23 cellular contexts compared by ENCODE assay signal in genomic region chr5:160090059-160090458, GRCh38. TPM values are rescaled to one million over a fixed set of nuclear protein-coding genes. Genes with fewer than 3 reads are reported as not detected.
DNase-seq lines count a peak whose midpoint lies in the region; ATAC-seq, FAIRE-seq and TF ChIP-seq lines count a peak whose summit lies in the region.
"Had no signal": no experiment of that assay in that cellular context is flagged by ENCODE, and none has a peak within 500 bp of the region (broad histone marks: within the 10 kb centered on the region; RNA-seq: fewer than 3 reads in every experiment).

No MANE protein-coding gene starts in this region.

- H3K4me2 ChIP-seq in K562 (ENCODE audit: insufficient read depth, low read length) = no peak overlapping the region
- H3K4me2 ChIP-seq: BLaER1 had no signal

- ATAC-seq in K562 (no peak), HG03280 (IDR thresholded peaks at IDR 0.05; ENCODE audit: unreplicated experiment) (no peak), HG02642 (IDR thresholded peaks at IDR 0.05; ENCODE audit: poor library complexity, unreplicated experiment) (no peak)
- ATAC-seq: HCT116 had no signal

- no peak for TF ChIP-seq CTCF in HEK293 (tag by site-specific recombination; IDR thresholded peaks at IDR 0.05)
- no peak for TF ChIP-seq CTCF in K562 (IDR thresholded peaks at IDR 0.05 in 2 of 3, conservative IDR thresholded peaks at IDR 0.05 in 1 of 3; ENCODE audit: insufficient read depth in 2 of 3, low read depth in 1 of 3, low read length in 3 of 3)

- no peak for TF ChIP-seq RAD21 in K562 (CRISPR knock-in tag; conservative IDR thresholded peaks at IDR 0.05 in 1 of 2, IDR thresholded peaks at IDR 0.05 in 1 of 2)

- H3K9ac ChIP-seq in K562 (ENCODE audit: insufficient read depth in 1 of 2, low read depth in 2 of 2, low read length in 2 of 2) = no peak overlapping the region
- H3K9ac ChIP-seq: BLaER1 had no signal

- no peaks in the 10 kb centered on the region for H3K4me1 ChIP-seq in HEK293 (ENCODE audit: control insufficient read depth, insufficient read depth, low read length)
- no peaks in the 10 kb centered on the region; a peak in 1 of 5 replicates for H3K4me1 ChIP-seq in K562 (replicated peaks in 1 of 2; ENCODE audit: control insufficient read depth in 2 of 2, insufficient read depth in 2 of 2, low read length in 2 of 2)
- no peaks in the 10 kb centered on the region for H3K4me1 ChIP-seq in small intestine (ENCODE audit: control insufficient read depth in 2 of 2, insufficient read depth in 1 of 2, low read depth in 1 of 2, low read length in 1 of 2)
- H3K4me1 ChIP-seq: BLaER1 had no signal

- no peaks in the 10 kb centered on the region for H4K20me1 ChIP-seq in K562 (replicated peaks; ENCODE audit: control insufficient read depth, insufficient read depth, low read length)

- in situ Hi-C loops in K562 (cut with MboI) = no loop called here

- H3K27ac ChIP-seq in HEK293 (ENCODE audit: extremely low read depth, low read depth, low read length) (no peak overlapping the region), K562 (ENCODE audit: extremely low read depth, low read depth, low read length) (no peak overlapping the region), small intestine (ENCODE audit: low read depth in 1 of 2, low read length in 1 of 2) (no peak overlapping the region)
- H3K27ac ChIP-seq: 22Rv1, BLaER1 had no signal

- no peak for TF ChIP-seq POLR2A in K562 (conservative IDR thresholded peaks at IDR 0.05)

- H3K4me3 ChIP-seq in HEK293 (ENCODE audit: low read depth, low read length) (no peak overlapping the region), K562 (no peak overlapping the region), small intestine (ENCODE audit: low read depth in 1 of 2, low read length in 2 of 2) (no peak overlapping the region)
- H3K4me3 ChIP-seq: BLaER1 had no signal

- WGBS in K562 (ENCODE audit: insufficient coverage, low coverage, missing lambda C conversion rate) = 32% methylated on average over 1 of the region's 1 CpG
- 74 to 88% (median 79%) methylated on average over 1 of the region's 1 CpG for WGBS in small intestine, 3 donors

- no peak overlapping the region for H2AFZ ChIP-seq in K562 (ENCODE audit: low read depth, low read length)

- POLR2A ChIA-PET in HEK293 (lab: Yijun Ruan, JAX) (no interaction called here), K562 (lab: Yijun Ruan, JAX) (no interaction called here)

- intact Hi-C loops in K562 (cut with micrococcal nuclease) (no loop called here), posterior cingulate gyrus (cut with DNase I) (no loop called here)

- no TSS peak for BruUV-seq in K562 (replicated peaks; lab: Mats Ljungman, UMichigan)

- no peak for DNase-seq in K562 (ENCODE audit: extremely low read depth in 1 of 4, low spot score in 3 of 4)
- DNase-seq in small intestine = no peak
- no peak for DNase-seq in posterior cingulate gyrus
- DNase-seq: CD4-positive, CD25-positive, alpha-beta regulatory T cell; CD8-positive, alpha-beta memory T cell; COR-L47; DMS 273 treated with DMSO at 0.1 percent for 48 hours; DMS53; GDM1; GOT3; H7; IMR-90; Karpas-422; KBM-7 had no signal

- CTCF ChIA-PET in HEK293 (lab: Yijun Ruan, JAX) = interaction anchor here (0.8 to 1.3 kb wide), 2 partner anchors 9 to 86 kb away, joined by 3 to 6 read pairs; no protein-coding TSS in a partner anchor
- CTCF ChIA-PET in K562 (lab: Yijun Ruan, JAX; ENCODE audit: low intra/inter-chr PET ratio) = no interaction called here

- FAIRE-seq in A204.1 (lab: Jason Lieb, UNC) (peak; percentile 51), K562 (lab: Jason Lieb, UNC) (no peak), small intestine (lab: Jason Lieb, UNC) (peak; percentile 51)
- FAIRE-seq: GM12892, HTR-8/SVneo had no signal

- H3K27me3 ChIP-seq in K562 (ENCODE audit: control insufficient read depth in 2 of 2, insufficient read depth in 2 of 2, low read length in 2 of 2) (no peaks in the 10 kb centered on the region), small intestine (ENCODE audit: control insufficient read depth in 2 of 2, insufficient read depth in 2 of 2, low read length in 2 of 2) (no peaks in the 10 kb centered on the region)
- H3K27me3 ChIP-seq: BLaER1 had no signal

- no peak for TF ChIP-seq EP300 in K562 (IDR thresholded peaks at IDR 0.05; ENCODE audit: low read length)

- H3K36me3 ChIP-seq in HEK293 (ENCODE audit: control insufficient read depth in 2 of 2, insufficient read depth in 1 of 2, low read length in 2 of 2) = peaks cover 6 to 20% of the 10 kb centered on the region in 2 experiments; a peak in 2 of 3 replicates
- H3K36me3 ChIP-seq in K562 (ENCODE audit: control insufficient read depth, insufficient read depth, low read length) = peaks cover 26% of the 10 kb centered on the region; the same call in 2 of the 3 replicates
- peaks cover 0 to 18% of the 10 kb centered on the region in 2 donors for H3K36me3 ChIP-seq in small intestine (ENCODE audit: control insufficient read depth in 2 of 2, insufficient read depth in 2 of 2, low read length in 2 of 2)

- H3K79me2 ChIP-seq in K562 (ENCODE audit: control insufficient read depth, insufficient read depth, low read length) = no peaks in the 10 kb centered on the region

- H3K9me3 ChIP-seq in HEK293 (ENCODE audit: control insufficient read depth, insufficient read depth, low read depth, low read length) = no peaks in the 10 kb centered on the region
- H3K9me3 ChIP-seq in K562 (replicated peaks; ENCODE audit: control insufficient read depth, insufficient read depth, low read depth, low read length) = no peaks in the 10 kb centered on the region
- no peaks in the 10 kb centered on the region for H3K9me3 ChIP-seq in small intestine (ENCODE audit: control insufficient read depth, low read depth)
- H3K9me3 ChIP-seq: BLaER1 had no signal

- no peaks in the 10 kb centered on the region for H3K9me1 ChIP-seq in K562 (ENCODE audit: control insufficient read depth, insufficient read depth, low read length)

TF ChIP-seq in HEK293, 187 proteins besides CTCF, POLR2A, EP300 and RAD21:
- TF ChIP-seq ZNF175 (tag by site-specific recombination; IDR thresholded peaks at IDR 0.05) (no peak), ZNF600 (tag by site-specific recombination; IDR thresholded peaks at IDR 0.05) (0 out of 2 replicates have a peak, but pooled peaks have one; percentile 17)
TF ChIP-seq in HEK293: peak in this region for 1.

TF ChIP-seq in K562, 482 proteins besides CTCF, POLR2A, EP300 and RAD21 (continues in another document):
- TF ChIP-seq NONO (IDR thresholded peaks at IDR 0.05; ENCODE audit: low read depth in 2 of 2, low read length in 1 of 2) = no peak
- TF ChIP-seq CBX2 (IDR thresholded peaks at IDR 0.05; ENCODE audit: insufficient read depth, low read length, poor library complexity, severe bottlenecking) = no peak
- no peak for TF ChIP-seq PATZ1 (CRISPR knock-in tag; IDR thresholded peaks at IDR 0.05; ENCODE audit: borderline replicate concordance)
- TF ChIP-seq IRF2 (CRISPR knock-in tag; IDR thresholded peaks at IDR 0.05) = no peak

RNA-seq across cellular contexts. Expression of gene PWWP2A, which starts 29.2 kb away (rescaled TPM):
- total RNA-seq in K562 (2011; cell fraction: chromatin; rRNA removed; ENCODE audit: low replicate concordance) = 18.6 and 35.0 TPM in 2 replicates
- 9.2 and 13.0 TPM in 2 replicates for total RNA-seq in K562 (2011; cell fraction: nucleolus; rRNA removed)
- total RNA-seq in K562 (2011; cell fraction: nucleoplasm; rRNA removed) = 15.8 and 19.2 TPM in 2 replicates
- total RNA-seq in K562 (2014; rRNA removed) = 11.1 and 16.2 TPM in 2 replicates
- 16.7 and 17.2 TPM in 2 replicates for total RNA-seq in K562 (2014; rRNA removed; fragmentation: Illumina TruSeq; extraction: Trizol)
- total RNA-seq in K562 (2015; rRNA removed; fragmentation: Illumina TruSeq; extraction: Trizol) = 15.4 and 16.7 TPM in 2 replicates
- 18.2 and 18.6 TPM in 2 replicates for total RNA-seq in K562 (2021)
- polyA plus RNA-seq in K562 (2011; rRNA removed) = 14.6 and 15.6 TPM in 2 replicates
- 7.4 and 9.4 TPM in 2 replicates for polyA plus RNA-seq in K562 (2011; cell fraction: cytosol; rRNA removed)
- polyA plus RNA-seq in K562 (2011; cell fraction: nucleus; rRNA removed) = 22.9 and 23.7 TPM in 2 replicates
- polyA plus RNA-seq in K562 (2012) = 8.6 and 11.8 TPM in 2 replicates
- 15.7 and 26.3 TPM in 2 replicates for polyA plus RNA-seq in K562 (2014; fragmentation: Illumina TruSeq; extraction: Trizol)
- polyA plus RNA-seq in K562 (2014; fragmentation: Nextera tagmentation; extraction: Ambion mirVana) = 1 to 10 TPM; 2.7 to 3.6 TPM
- polyA plus RNA-seq in K562 (2014; rRNA removed) = 11.0 and 12.7 TPM in 2 replicates
- polyA minus RNA-seq in K562 (2011; rRNA and poly(A)+ RNA removed) = 8.5 and 8.8 TPM in 2 replicates
- polyA minus RNA-seq in K562 (2011; cell fraction: cytosol; rRNA and poly(A)+ RNA removed) = 5.4 and 8.7 TPM in 2 replicates
- polyA minus RNA-seq in K562 (2011; cell fraction: nucleus; rRNA and poly(A)+ RNA removed) = 4.3 and 8.6 TPM in 2 replicates
- 1 to 10 TPM; 6.8 to 9.8 (median 8.3) TPM for polyA plus RNA-seq in small intestine
